In genomic region chr12:10688042-10688441, GRCh38 we compare ENCODE assay signal across 8 cellular contexts.
"Had no signal": no experiment of that assay in that cellular context is flagged by ENCODE, and none has a peak within 500 bp of the region (broad histone marks: within the 10 kb centered on the region; RNA-seq: fewer than 3 reads in every experiment).

No MANE protein-coding gene starts in this region.

- H3K4me3 ChIP-seq: GM23248, GM23338, HAP-1 had no signal

- DNase-seq: GM23248, GOT3, H7, H9, HCEC 1CT, HFFc6 had no signal

- H3K9me3 ChIP-seq: HAP-1 had no signal

- H3K4me1 ChIP-seq: HAP-1 had no signal

- H3K27ac ChIP-seq: GM23248 had no signal
